In genomic region chr4:40452490-40452813, GRCh38 we compare ENCODE assay signal across 1 cellular context.
TF ChIP-seq lines count a peak whose summit lies in the region.

No MANE protein-coding gene starts in this region.

TF ChIP-seq in K562, 482 proteins besides CTCF, POLR2A, EP300 and RAD21 (continued from another document):
- TF ChIP-seq REST (CRISPR knock-in tag; IDR thresholded peaks at IDR 0.05; ENCODE audit: low read depth) (no peak), PKNOX1 (IDR thresholded peaks at IDR 0.05) (no peak), RNF2 (IDR thresholded peaks at IDR 0.05) (no peak), ZNF76 (CRISPR knock-in tag; IDR thresholded peaks at IDR 0.05; ENCODE audit: borderline replicate concordance) (no peak), NBN (IDR thresholded peaks at IDR 0.05; ENCODE audit: low read depth) (no peak)
